16 cellular contexts compared by ENCODE assay signal in genomic region chr5:40166757-40167156, GRCh38.
"Had no signal": no experiment of that assay in that cellular context is flagged by ENCODE, and none has a peak within 500 bp of the region (broad histone marks: within the 10 kb centered on the region; RNA-seq: fewer than 3 reads in every experiment).

No MANE protein-coding gene starts in this region.

- H3K27me3 ChIP-seq: cardiac muscle cell, right lobe of liver, spleen, tibial nerve had no signal

- H3K4me1 Mint-ChIP-seq: activated CD8-positive, alpha-beta memory T cell treated with anti-CD3 and anti-CD28 coated beads, Interleukin-2, amount 10 ng/mL, durations not matched to agents 7 days and 5 days; activated naive CD8-positive, alpha-beta T cell treated with anti-CD3 and anti-CD28 coated beads for 36 hours; naive thymus-derived CD8-positive, alpha-beta T cell had no signal

- H3K27me3 Mint-ChIP-seq: activated CD8-positive, alpha-beta memory T cell treated with anti-CD3 and anti-CD28 coated beads, Interleukin-2, amount 10 ng/mL, durations not matched to agents 7 days and 5 days; stimulated activated naive B cell treated with anti-CD40 and anti-IgM and Interleukin-4, amounts not matched to agents 10 μg/mL and 1 μg/mL and 100 μg/mL, for 72 hours had no signal

- H3K27ac ChIP-seq: cardiac muscle cell, right lobe of liver, spleen, tibial nerve had no signal

- H3K36me3 ChIP-seq: cardiac muscle cell, right lobe of liver, spleen, tibial nerve had no signal

- H3K4me3 Mint-ChIP-seq: activated CD8-positive, alpha-beta memory T cell treated with anti-CD3 and anti-CD28 coated beads, Interleukin-2, amount 10 ng/mL, durations not matched to agents 7 days and 5 days; activated naive CD8-positive, alpha-beta T cell treated with anti-CD3 and anti-CD28 coated beads for 36 hours; naive thymus-derived CD8-positive, alpha-beta T cell; stimulated activated naive B cell treated with anti-CD40 and anti-IgM and Interleukin-4, amounts not matched to agents 10 μg/mL and 1 μg/mL and 100 μg/mL, for 72 hours had no signal

- H3K27ac Mint-ChIP-seq: activated CD8-positive, alpha-beta memory T cell treated with anti-CD3 and anti-CD28 coated beads, Interleukin-2, amount 10 ng/mL, durations not matched to agents 7 days and 5 days; activated naive CD8-positive, alpha-beta T cell treated with anti-CD3 and anti-CD28 coated beads for 36 hours; naive thymus-derived CD8-positive, alpha-beta T cell; stimulated activated naive B cell treated with anti-CD40 and anti-IgM and Interleukin-4, amounts not matched to agents 10 μg/mL and 1 μg/mL and 100 μg/mL, for 72 hours had no signal

- H3K4me3 ChIP-seq: cardiac muscle cell, right lobe of liver, spleen, tibial nerve had no signal

- H3K9me3 ChIP-seq: right lobe of liver had no signal

- H3K4me1 ChIP-seq: right lobe of liver, spleen, tibial nerve had no signal

- ATAC-seq: activated CD8-positive, alpha-beta memory T cell treated with anti-CD3 and anti-CD28 coated beads, Interleukin-2, amount 10 ng/mL, durations not matched to agents 7 days and 5 days; left colon; naive thymus-derived CD8-positive, alpha-beta T cell; right lobe of liver; stimulated activated naive B cell treated with anti-CD40 and anti-IgM and Interleukin-4, amounts not matched to agents 10 μg/mL and 1 μg/mL and 100 μg/mL, for 72 hours had no signal

- DNase-seq: activated CD4-positive, alpha-beta T cell treated with anti-CD3 and anti-CD28 coated beads, Interleukin-2, amount 50 U/mL, for 4 hours; activated gamma-delta T cell; activated naive CD8-positive, alpha-beta T cell treated with anti-CD3 and anti-CD28 coated beads for 36 hours; activated T-cell treated with anti-CD3 and anti-CD28 coated beads, Interleukin-2, amount 50 U/mL, for 48 hours; aorta; head of caudate nucleus; left colon; nucleus accumbens; right lobe of liver; spleen; stimulated activated CD4-positive, alpha-beta T cell treated with anti-CD3 and anti-CD28 coated beads, Interleukin-2, amount 100 ng/mL, for 24 hours; stimulated activated naive B cell treated with anti-CD40 and anti-IgM and Interleukin-4, amounts not matched to agents 10 μg/mL and 1 μg/mL and 100 μg/mL, for 72 hours had no signal
